Comparison of ENCODE assay signal across 9 cellular contexts in the genomic region with DNA sequence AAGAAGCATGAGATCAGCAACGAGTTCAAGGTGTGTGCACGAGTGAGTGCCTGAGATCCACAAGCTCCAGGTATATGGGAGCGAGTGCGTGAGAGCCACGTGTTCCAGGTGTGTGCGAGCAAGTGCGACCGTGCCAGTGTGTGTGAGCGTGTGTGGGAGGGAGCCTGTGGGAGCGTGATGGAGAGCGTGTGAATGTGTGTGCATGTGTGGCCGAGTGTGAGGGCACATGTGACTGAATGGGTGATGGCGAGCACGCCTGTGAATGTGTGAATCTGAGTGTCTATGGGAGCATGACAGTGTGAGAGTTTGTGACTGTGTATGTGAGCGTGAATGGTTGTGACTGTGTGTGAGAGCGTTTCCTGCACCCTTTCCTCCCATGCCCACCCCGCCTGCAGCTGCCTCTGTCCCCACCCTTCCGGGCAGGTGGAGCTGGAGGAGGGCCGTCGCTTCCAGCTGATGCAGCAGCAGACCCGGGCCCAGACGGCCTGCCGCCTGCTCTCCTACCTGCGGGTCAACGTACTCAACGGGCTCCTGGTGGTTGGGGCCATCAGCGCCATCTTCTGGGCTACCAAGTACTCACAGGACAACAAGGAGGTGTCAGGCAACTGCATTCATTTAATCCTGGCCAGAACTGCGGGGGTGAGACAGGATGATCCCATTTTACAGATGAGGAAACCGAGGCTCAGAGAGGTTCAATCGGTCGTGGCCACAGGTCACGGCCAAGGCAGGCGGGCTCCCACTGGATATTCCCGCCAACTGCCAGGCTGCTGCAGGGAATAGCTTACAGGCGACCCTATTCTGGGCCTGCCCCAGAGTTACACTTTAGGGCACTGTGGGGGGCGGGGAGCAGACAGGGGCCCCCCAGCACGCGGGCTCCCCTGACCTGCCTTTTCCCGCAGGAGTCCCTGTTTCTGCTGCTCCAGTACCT. TPM values are rescaled to one million over a fixed set of nuclear protein-coding genes. Genes with fewer than 3 reads are reported as not detected.
A peak's percentile ranks its signal among the peaks of the same experiment; 100 is the strongest.
DNase-seq lines count a peak whose midpoint lies in the region; ATAC-seq and TF ChIP-seq lines count a peak whose summit lies in the region.
"Had no signal": no experiment of that assay in that cellular context is flagged by ENCODE, and none has a peak within 500 bp of the region (broad histone marks: within the 10 kb centered on the region; RNA-seq: fewer than 3 reads in every experiment).

No MANE protein-coding gene starts in this region.

- peak overlapping the region; percentile 89 for H3K27ac Mint-ChIP-seq in activated CD4-positive, alpha-beta memory T cell treated with anti-CD3 and anti-CD28 coated beads, Interleukin-2, amount 10 ng/mL, durations not matched to agents 7 days and 5 days
- H3K27ac Mint-ChIP-seq in effector memory CD8-positive, alpha-beta T cell: peak overlapping the region; percentile 60 to 99
- no peak overlapping the region for H3K27ac Mint-ChIP-seq in osteocyte (ENCODE audit: unreplicated experiment)

- H3K36me3 Mint-ChIP-seq in activated CD4-positive, alpha-beta memory T cell treated with anti-CD3 and anti-CD28 coated beads, Interleukin-2, amount 10 ng/mL, durations not matched to agents 7 days and 5 days (ENCODE audit: low read depth): peaks cover 72% of the 10 kb centered on the region
- H3K36me3 Mint-ChIP-seq in effector memory CD8-positive, alpha-beta T cell (ENCODE audit: insufficient read depth): peaks cover 90% of the 10 kb centered on the region
- no peaks in the 10 kb centered on the region for H3K36me3 Mint-ChIP-seq in osteocyte (ENCODE audit: unreplicated experiment)

- POLR2A ChIA-PET in activated CD4-positive, alpha-beta memory T cell treated with anti-CD3 and anti-CD28 coated beads, Interleukin-2, amount 10 ng/mL, durations not matched to agents 7 days and 5 days (lab: Charles Lee): interaction anchor here (1.5 to 16.9 kb wide), 6 partner anchors 9 to 53 kb away, joined by 5 to 332 read pairs (median 12); a partner anchor contains a TSS

- H3K9me3 Mint-ChIP-seq in activated CD4-positive, alpha-beta memory T cell treated with anti-CD3 and anti-CD28 coated beads, Interleukin-2, amount 10 ng/mL, durations not matched to agents 7 days and 5 days: no peaks in the 10 kb centered on the region
- no peaks in the 10 kb centered on the region for H3K9me3 Mint-ChIP-seq in effector memory CD8-positive, alpha-beta T cell
- no peaks in the 10 kb centered on the region for H3K9me3 Mint-ChIP-seq in osteocyte (ENCODE audit: unreplicated experiment)

- peak; percentile 50 for TF ChIP-seq CTCF in osteocyte (IDR thresholded peaks at IDR 0.05)

- peaks cover 74% of the 10 kb centered on the region for H3K4me1 Mint-ChIP-seq in activated CD4-positive, alpha-beta memory T cell treated with anti-CD3 and anti-CD28 coated beads, Interleukin-2, amount 10 ng/mL, durations not matched to agents 7 days and 5 days
- H3K4me1 Mint-ChIP-seq in effector memory CD8-positive, alpha-beta T cell (ENCODE audit: low read depth in 2 of 2): peaks cover 62 to 74% of the 10 kb centered on the region in 2 donors
- H3K4me1 Mint-ChIP-seq in osteocyte (ENCODE audit: unreplicated experiment): peaks cover 14% of the 10 kb centered on the region

- peak; percentile 38 to 56 for DNase-seq in NCI-H2081 (lab: John Stamatoyannopoulos, UW)
- no peak for DNase-seq in NCI-H2081 treated with DMSO at 0.1 percent for 48 hours (lab: John Stamatoyannopoulos, UW)
- peak; percentile 87 for DNase-seq in NCI-H69 (lab: John Stamatoyannopoulos, UW)
- DNase-seq in activated CD4-positive, alpha-beta memory T cell treated with anti-CD3 and anti-CD28 coated beads, Interleukin-2, amount 10 ng/mL, durations not matched to agents 7 days and 5 days: peak; percentile 88
- DNase-seq in effector memory CD8-positive, alpha-beta T cell: peak; percentile 73 to 77 (median 76)
- DNase-seq in osteocyte (ENCODE audit: extremely low spot score, unreplicated experiment): no peak
- no peak for DNase-seq in NCI-H226

- peak; percentile 27 for ATAC-seq in effector memory CD8-positive, alpha-beta T cell (replicated peaks)
- no peak for ATAC-seq in HG03045 (IDR thresholded peaks at IDR 0.05; ENCODE audit: unreplicated experiment)

- no peaks in the 10 kb centered on the region for H3K27me3 Mint-ChIP-seq in activated CD4-positive, alpha-beta memory T cell treated with anti-CD3 and anti-CD28 coated beads, Interleukin-2, amount 10 ng/mL, durations not matched to agents 7 days and 5 days
- no peaks in the 10 kb centered on the region for H3K27me3 Mint-ChIP-seq in effector memory CD8-positive, alpha-beta T cell
- H3K27me3 Mint-ChIP-seq in osteocyte (ENCODE audit: unreplicated experiment): no peaks in the 10 kb centered on the region

- CTCF ChIA-PET in activated CD4-positive, alpha-beta memory T cell treated with anti-CD3 and anti-CD28 coated beads, Interleukin-2, amount 10 ng/mL, durations not matched to agents 7 days and 5 days (lab: Charles Lee): interaction anchor here (0.6 to 8.2 kb wide), 13 partner anchors 10 to 153 kb away, joined by 3 to 106 read pairs (median 4); a partner anchor contains a TSS

- peak overlapping the region; percentile 87 for H3K4me3 Mint-ChIP-seq in activated CD4-positive, alpha-beta memory T cell treated with anti-CD3 and anti-CD28 coated beads, Interleukin-2, amount 10 ng/mL, durations not matched to agents 7 days and 5 days
- peak overlapping the region; percentile 99 to 100 for H3K4me3 Mint-ChIP-seq in effector memory CD8-positive, alpha-beta T cell
- no peak overlapping the region for H3K4me3 Mint-ChIP-seq in osteocyte (ENCODE audit: unreplicated experiment)

RNA-seq across cellular contexts. Expression of a gene that starts 3.7 kb away (rescaled TPM):
- total RNA-seq in activated CD4-positive, alpha-beta memory T cell treated with anti-CD3 and anti-CD28 coated beads, Interleukin-2, amount 10 ng/mL, durations not matched to agents 7 days and 5 days: 100 to 1,000 TPM; 316 to 334 TPM
- 0.40 and 0.99 TPM in 2 replicates for total RNA-seq in osteocyte
- total RNA-seq: fibroblast of lung had no signal

RNA-seq across cellular contexts. Expression of a gene that starts 5.7 kb away (rescaled TPM):
- 100 to 1,000 TPM; 460 to 463 TPM for total RNA-seq in activated CD4-positive, alpha-beta memory T cell treated with anti-CD3 and anti-CD28 coated beads, Interleukin-2, amount 10 ng/mL, durations not matched to agents 7 days and 5 days
- 31.2 and 32.6 TPM in 2 replicates for total RNA-seq in osteocyte

RNA-seq across cellular contexts. Expression of a gene that starts 11.9 kb away (rescaled TPM):
- not detected for total RNA-seq in activated CD4-positive, alpha-beta memory T cell treated with anti-CD3 and anti-CD28 coated beads, Interleukin-2, amount 10 ng/mL, durations not matched to agents 7 days and 5 days
- not detected in 2 replicates for total RNA-seq in osteocyte
- total RNA-seq: fibroblast of lung had no signal

RNA-seq across cellular contexts. Expression of a gene that starts 34.1 kb away (rescaled TPM):
- total RNA-seq in activated CD4-positive, alpha-beta memory T cell treated with anti-CD3 and anti-CD28 coated beads, Interleukin-2, amount 10 ng/mL, durations not matched to agents 7 days and 5 days: 10 to 100 TPM; 63.6 to 64.0 TPM
- 43.2 and 48.6 TPM in 2 replicates for total RNA-seq in osteocyte

RNA-seq across cellular contexts. Expression of a gene that starts 52.6 kb away (rescaled TPM):
- 100 to 1,000 TPM; 109 to 117 TPM for total RNA-seq in activated CD4-positive, alpha-beta memory T cell treated with anti-CD3 and anti-CD28 coated beads, Interleukin-2, amount 10 ng/mL, durations not matched to agents 7 days and 5 days
- total RNA-seq in osteocyte: 16.0 and 16.2 TPM in 2 replicates

Comparison
In these comparisons a context has a peak if more than half of its experiments do, and no peak if none do; other contexts are left out.
1. DNase-seq: peak in NCI-H2081 (2 of 2), NCI-H69 (single experiment), activated CD4-positive, alpha-beta memory T cell treated with anti-CD3 and anti-CD28 coated beads, Interleukin-2, amount 10 ng/mL, durations not matched to agents 7 days and 5 days (single experiment) and effector memory CD8-positive, alpha-beta T cell (3 of 3); none in NCI-H2081 treated with DMSO at 0.1 percent for 48 hours (single experiment), osteocyte (single experiment) and NCI-H226 (single experiment).
2. RNA of a gene that starts 3.7 kb away (total RNA-seq): 316 to 334 TPM in activated CD4-positive, alpha-beta memory T cell treated with anti-CD3 and anti-CD28 coated beads, Interleukin-2, amount 10 ng/mL, durations not matched to agents 7 days and 5 days; 0.40 to 0.99 TPM in osteocyte; every median in the first group is over 100 times any median in the second.
3. RNA of a gene that starts 5.7 kb away (total RNA-seq): 460 to 463 TPM in activated CD4-positive, alpha-beta memory T cell treated with anti-CD3 and anti-CD28 coated beads, Interleukin-2, amount 10 ng/mL, durations not matched to agents 7 days and 5 days; 31.2 to 32.6 TPM in osteocyte; every median in the first group is over 10 times any median in the second.